ENCODE assay signal across 8 cellular contexts in genomic region chr9:75891277-75892167, GRCh38. TPM values are rescaled to one million over a fixed set of nuclear protein-coding genes. Genes with fewer than 3 reads are reported as not detected.
A peak's percentile ranks its signal among the peaks of the same experiment; 100 is the strongest.
DNase-seq lines count a peak whose midpoint lies in the region; ATAC-seq, FAIRE-seq and TF ChIP-seq lines count a peak whose summit lies in the region.

No MANE protein-coding gene starts in this region.

- H3K4me3 ChIP-seq in PC-9 (peak overlapping the region; percentile 76), GM12878 (no peak overlapping the region), iPS-18a (ENCODE audit: low read length) (peak overlapping the region; percentile 77), skeletal muscle cell (ENCODE audit: low read depth, low read length) (peak overlapping the region; percentile 81)

- H3K27me3 ChIP-seq in PC-9 (ENCODE audit: insufficient read depth, low read depth) (no peaks in the 10 kb centered on the region), GM12878 (replicated peaks in 1 of 2; ENCODE audit: control insufficient read depth in 2 of 2, insufficient read depth in 2 of 2, low read length in 1 of 2) (peaks cover 0 to 13% of the 10 kb centered on the region in 2 experiments), iPS-18a (ENCODE audit: control insufficient read depth, insufficient read depth, low read length) (peaks cover 51% of the 10 kb centered on the region)

- ATAC-seq in GM12878 (no peak), GM21381 (IDR thresholded peaks at IDR 0.05; ENCODE audit: unreplicated experiment) (no peak)

- RAD21 ChIA-PET in GM12878 (lab: Charles Lee; ENCODE audit: unreplicated experiment): no interaction called here

- TF ChIP-seq EP300 in GM12878 (IDR thresholded peaks at IDR 0.05; ENCODE audit: borderline replicate concordance in 1 of 2, control insufficient read depth in 1 of 2, low read depth in 2 of 2, low read length in 2 of 2): no peak

- intact Hi-C loops in PC-9 (cut with micrococcal nuclease; ENCODE audit: unreplicated experiment) (loop anchor here (2.0 to 10.0 kb wide), 3 partner anchors 289 to 483 kb away; no protein-coding TSS in a partner anchor), GM12878 (cut with micrococcal nuclease; ENCODE audit: unreplicated experiment) (no loop called here)

- no peak overlapping the region for H3K9ac ChIP-seq in GM12878 (ENCODE audit: control insufficient read depth, insufficient read depth, low read length)
- peak overlapping the region; percentile 57 for H3K9ac ChIP-seq in iPS-18a (ENCODE audit: low read length)

- no peak for FAIRE-seq in GM12878 (lab: Jason Lieb, UNC)

- H3K4me1 ChIP-seq in PC-9 (replicated peaks; ENCODE audit: insufficient read depth): peaks cover 32% of the 10 kb centered on the region
- H3K4me1 ChIP-seq in GM12878 (ENCODE audit: control insufficient read depth, insufficient read depth, low read length): no peaks in the 10 kb centered on the region
- peaks cover 30% of the 10 kb centered on the region for H3K4me1 ChIP-seq in iPS-18a (ENCODE audit: control insufficient read depth, low read depth, low read length)

- H3K4me2 ChIP-seq in PC-9 (peak overlapping the region; percentile 97), GM12878 (ENCODE audit: control insufficient read depth, insufficient read depth) (0 out of 2 replicates have a peak overlapping the region, but pooled peaks have one; percentile 25)

- BruUV-seq in PC-9 (replicated peaks; lab: Mats Ljungman, UMichigan): TSS peak; percentile 18
- no TSS peak for BruUV-seq in GM12878 (replicated peaks; lab: Mats Ljungman, UMichigan)

- no peak for TF ChIP-seq RAD21 in GM12878 (IDR thresholded peaks at IDR 0.05; ENCODE audit: insufficient read depth, low read depth, low read length)

- CTCF ChIA-PET in PC-9 (lab: Charles Lee) (interaction anchor here (0.6 kb wide), 2 partner anchors 74 to 176 kb away, joined by 3 to 6 read pairs; no protein-coding TSS in a partner anchor), GM12878 (lab: Yijun Ruan, JAX) (no interaction called here)

- TF ChIP-seq CTCF in GM13977 (IDR thresholded peaks at IDR 0.05; ENCODE audit: extremely low read depth, insufficient read depth, missing control alignments) (no peak), PC-9 (conservative IDR thresholded peaks at IDR 0.05) (no peak), GM12878 (IDR thresholded peaks at IDR 0.05 in 2 of 3, conservative IDR thresholded peaks at IDR 0.05 in 1 of 3; ENCODE audit: control insufficient read depth in 2 of 3, extremely low read depth in 1 of 3, insufficient read depth in 1 of 3, low read depth in 3 of 3, low read length in 3 of 3) (no peak)

- TF ChIP-seq POLR2A in GM12878 (IDR thresholded peaks at IDR 0.05; ENCODE audit: low read depth, low read length): no peak

- peaks cover 24% of the 10 kb centered on the region for H3F3A ChIP-seq in PC-9 (ENCODE audit: insufficient read depth, low read depth)

- in situ Hi-C loops in GM13977 (cut with MboI; ENCODE audit: low pct_unique_long_range_greater_than_20kb, low sequenced_read_pairs, unreplicated experiment): no loop called here
- in situ Hi-C loops in GM12878 (cut with MboI): no loop called here

- POLR2A ChIA-PET in PC-9 (lab: Charles Lee; ENCODE audit: unreplicated experiment): no interaction called here
- POLR2A ChIA-PET in GM12878 (lab: Charles Lee): no interaction called here

- H3K79me2 ChIP-seq in PC-9 (ENCODE audit: low read depth) (peaks cover 54% of the 10 kb centered on the region), GM12878 (ENCODE audit: control insufficient read depth, insufficient read depth, low read length) (no peaks in the 10 kb centered on the region)

- WGBS in GM12878 (ENCODE audit: insufficient coverage, insufficient replicate concordance, low lambda C conversion rate, missing lambda C conversion rate): 20% methylated on average over 51 of the region's 56 CpGs

- peak overlapping the region; percentile 92 for H3K27ac ChIP-seq in PC-9
- H3K27ac ChIP-seq in GM12878 (ENCODE audit: control insufficient read depth, insufficient read depth): no peak overlapping the region
- no peak overlapping the region for H3K27ac ChIP-seq in iPS-18a (ENCODE audit: low read length)

- DNase-seq in GM13977 (ENCODE audit: low spot score): peak; percentile 41
- DNase-seq in PC-9: peak; percentile 21 to 37
- no peak for DNase-seq in GM12878 (ENCODE audit: low read depth, low spot score)
- no peak for DNase-seq in skeletal muscle cell (ENCODE audit: low read depth)
- DNase-seq in NCI-H1694 (lab: John Stamatoyannopoulos, UW): no peak
- DNase-seq in NCI-H2107 treated with DMSO at 0.1 percent for 48 hours (lab: John Stamatoyannopoulos, UW; ENCODE audit: unreplicated experiment): no peak

- H4K20me1 ChIP-seq in PC-9 (ENCODE audit: insufficient read depth) (no peaks in the 10 kb centered on the region), GM12878 (ENCODE audit: control insufficient read depth, insufficient read depth) (no peaks in the 10 kb centered on the region)

- H3K36me3 ChIP-seq in PC-9 (ENCODE audit: low read depth) (no peaks in the 10 kb centered on the region), GM12878 (ENCODE audit: control insufficient read depth in 2 of 2, insufficient read depth in 2 of 2, low read length in 1 of 2) (no peaks in the 10 kb centered on the region), iPS-18a (ENCODE audit: control insufficient read depth, low read depth, low read length) (no peaks in the 10 kb centered on the region)

- SMC1A ChIA-PET in GM12878 (lab: Charles Lee; ENCODE audit: uncharacterized antibody, unreplicated experiment): no interaction called here

- no peaks in the 10 kb centered on the region for H3K9me3 ChIP-seq in PC-9 (ENCODE audit: insufficient read depth, low read depth)
- no peaks in the 10 kb centered on the region for H3K9me3 ChIP-seq in GM12878 (replicated peaks; ENCODE audit: control insufficient read depth, insufficient read depth, low read length)
- H3K9me3 ChIP-seq in iPS-18a (ENCODE audit: control insufficient read depth, low read depth, low read length): no peaks in the 10 kb centered on the region

- no peaks in the 10 kb centered on the region for H3K9me2 ChIP-seq in PC-9 (ENCODE audit: insufficient read depth)

- H2AFZ ChIP-seq in PC-9: peak overlapping the region; percentile 92
- no peak overlapping the region for H2AFZ ChIP-seq in GM12878 (ENCODE audit: control insufficient read depth, low read depth, low read length)

TF ChIP-seq in GM12878, 131 proteins besides CTCF, POLR2A, EP300 and RAD21:
- TF ChIP-seq USF2 (IDR thresholded peaks at IDR 0.05; ENCODE audit: borderline replicate concordance, low read depth, low read length): no peak

RNA-seq across cellular contexts. Expression of gene PCSK5, which starts 1.0 kb away (rescaled TPM):
- 8.2 and 9.8 TPM in 2 replicates for total RNA-seq in PC-9 (2021)
- total RNA-seq in GM12878 (2013; cell fraction: nucleolus; rRNA removed): not detected in 2 replicates
- total RNA-seq in GM12878 (2014; rRNA removed): 0.06 TPM in 1 of 2 replicates, not detected in the other
- total RNA-seq in GM12878 (2014; rRNA removed; fragmentation: Illumina TruSeq; extraction: Trizol): 0.04 TPM in 1 of 2 replicates, not detected in the other
- 0.11 and 0.13 TPM in 2 replicates for total RNA-seq in GM12878 (2021)
- polyA plus RNA-seq in GM12878 (2011; ENCODE audit: low read depth): not detected
- 0.04 TPM in 1 of 2 replicates, not detected in the other for polyA plus RNA-seq in GM12878 (2011; rRNA removed)
- 0.02 TPM in 1 of 2 replicates, not detected in the other for polyA plus RNA-seq in GM12878 (2011; cell fraction: cytosol; rRNA removed)
- not detected in 2 replicates for polyA plus RNA-seq in GM12878 (2011; cell fraction: nucleus; rRNA removed)
- not detected in 2 replicates for polyA plus RNA-seq in GM12878 (2012)
- polyA plus RNA-seq in GM12878 (2014; fragmentation: Illumina TruSeq; extraction: Trizol): 0.01 TPM in 1 of 2 replicates, not detected in the other
- under 1 TPM in 1 of 2 experiments, not detected in 1; 0.04 TPM for polyA plus RNA-seq in GM12878 (2014; fragmentation: Nextera tagmentation; extraction: Ambion mirVana)
- polyA plus RNA-seq in GM12878 (2014; rRNA removed): 0.04 TPM in 1 of 2 replicates, not detected in the other
- polyA plus RNA-seq in GM12878 (2016; fragmentation: Nextera tagmentation; extraction: Ambion mirVana): under 1 TPM in 1 of 2 experiments, not detected in 1; 0.12 TPM
- not detected in 2 replicates for polyA minus RNA-seq in GM12878 (2011; rRNA and poly(A)+ RNA removed)
- polyA minus RNA-seq in GM12878 (2011; cell fraction: cytosol; rRNA and poly(A)+ RNA removed): not detected in 2 replicates
- not detected in 2 replicates for polyA minus RNA-seq in GM12878 (2011; cell fraction: nucleus; rRNA and poly(A)+ RNA removed)

Comparison
In these comparisons a context has a peak if more than half of its experiments do, and no peak if none do; other contexts are left out.
1. DNase-seq: peak in GM13977 (single experiment) and PC-9 (2 of 2); none in GM12878 (single experiment), skeletal muscle cell (single experiment), NCI-H1694 (single experiment) and NCI-H2107 treated with DMSO at 0.1 percent for 48 hours (single experiment).